Comparison of ENCODE assay signal across 14 cellular contexts in the genomic region with DNA sequence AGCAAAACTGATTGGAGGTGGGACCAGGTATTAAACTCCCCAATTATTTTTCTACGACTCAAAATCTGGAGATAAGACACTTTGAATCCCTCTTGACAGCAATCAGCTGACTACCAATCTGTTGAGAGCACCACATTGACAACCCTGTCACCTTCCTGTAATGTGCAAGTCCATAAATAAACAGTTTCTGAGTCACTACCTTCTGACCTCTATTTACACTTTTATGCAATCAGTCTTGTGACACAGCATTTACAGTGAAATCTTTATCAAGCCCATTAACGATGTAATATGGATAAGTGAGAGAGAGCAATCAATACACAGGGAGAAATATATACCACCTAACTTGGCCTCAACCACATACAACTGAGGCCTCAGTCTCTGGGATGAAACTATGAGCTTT.
DNase-seq lines count a peak whose midpoint lies in the region; ATAC-seq and TF ChIP-seq lines count a peak whose summit lies in the region.
"Had no signal": no experiment of that assay in that cellular context is flagged by ENCODE, and none has a peak within 500 bp of the region (broad histone marks: within the 10 kb centered on the region; RNA-seq: fewer than 3 reads in every experiment).

No MANE protein-coding gene starts in this region.

- no peak for TF ChIP-seq CTCF in epithelial cell of esophagus (IDR thresholded peaks at IDR 0.05; ENCODE audit: insufficient read depth, low read depth, low read length, missing control alignments)

- no peak for ATAC-seq in HG03097 (IDR thresholded peaks at IDR 0.05; ENCODE audit: low FRiP score, unreplicated experiment)
- ATAC-seq: K562 had no signal

- no peak overlapping the region for H3K4me3 ChIP-seq in epithelial cell of esophagus (ENCODE audit: low read length)
- H3K4me3 ChIP-seq: K562 had no signal

- DNase-seq in NCI-H2029 (lab: John Stamatoyannopoulos, UW) (peak; percentile 9), NCI-H2029 treated with DMSO at 0.1 percent for 48 hours (lab: John Stamatoyannopoulos, UW) (no peak), HT1080 (ENCODE audit: low read depth) (peak; percentile 8), epithelial cell of esophagus (ENCODE audit: low read depth) (peak; percentile 1), renal cortical epithelial cell (ENCODE audit: low read depth) (peak; percentile 52), NCI-H82 treated with DMSO at 0.1 percent for 48 hours (lab: John Stamatoyannopoulos, UW; ENCODE audit: unreplicated experiment) (no peak), posterior vena cava (ENCODE audit: low spot score) (no peak)
- DNase-seq: NCI-H1105, NCI-H1694 treated with DMSO at 0.1 percent for 48 hours, NCI-H446 treated with DMSO at 0.1 percent for 48 hours, NCI-H82, SIG-M5 had no signal

- intact Hi-C loops in posterior vena cava (cut with DNase I) = no loop called here

Comparison
In these comparisons a context has a peak if more than half of its experiments do, and no peak if none do; other contexts are left out.
1. DNase-seq: peak in NCI-H2029 (single experiment), HT1080 (single experiment), epithelial cell of esophagus (single experiment) and renal cortical epithelial cell (single experiment); none in NCI-H2029 treated with DMSO at 0.1 percent for 48 hours (single experiment), NCI-H82 treated with DMSO at 0.1 percent for 48 hours (single experiment) and posterior vena cava (single experiment).